30 cellular contexts compared by ENCODE assay signal in the genomic region with DNA sequence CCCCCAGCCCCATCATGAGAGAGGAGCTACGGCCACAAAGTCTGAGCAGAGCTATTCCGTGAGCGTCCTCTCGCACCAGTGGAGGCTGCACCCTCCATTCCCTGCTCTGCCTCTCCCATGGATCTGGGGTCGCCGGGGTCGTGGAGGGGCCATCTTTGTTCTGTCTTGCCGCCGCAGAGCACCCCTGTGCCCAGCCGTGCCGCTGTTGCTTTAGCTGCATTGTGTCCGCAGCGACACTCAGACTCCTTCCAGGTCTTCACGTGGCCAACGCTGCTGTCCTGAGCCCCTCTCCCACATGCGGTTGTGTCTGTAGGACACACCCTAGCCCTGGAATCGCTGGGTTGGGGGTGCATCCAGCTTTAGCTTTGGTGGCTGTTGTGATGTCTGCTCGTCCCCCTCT.
"Had no signal": no experiment of that assay in that cellular context is flagged by ENCODE, and none has a peak within 500 bp of the region (broad histone marks: within the 10 kb centered on the region; RNA-seq: fewer than 3 reads in every experiment).

No MANE protein-coding gene starts in this region.

- H3K4me1 ChIP-seq: Peyer's patch had no signal

- H3K9me3 ChIP-seq: Peyer's patch, SJCRH30 had no signal

- FAIRE-seq: bronchial epithelial cell had no signal

- H3K4me3 ChIP-seq: Peyer's patch, SJCRH30, SK-N-MC had no signal

- DNase-seq: activated CD4-positive, alpha-beta memory T cell treated with anti-CD3 and anti-CD28 coated beads, Interleukin-2, amount 10 ng/mL, durations not matched to agents 7 days and 5 days; activated CD4-positive, alpha-beta T cell treated with anti-CD3 and anti-CD28 coated beads for 1 hour; activated CD4-positive, alpha-beta T cell treated with anti-CD3 and anti-CD28 coated beads for 48 hours; activated CD4-positive, CD25-positive, alpha-beta regulatory T cell; activated CD8-positive, alpha-beta memory T cell treated with anti-CD3 and anti-CD28 coated beads for 24 hours; activated CD8-positive, alpha-beta memory T cell treated with anti-CD3 and anti-CD28 coated beads, Interleukin-2, amount 10 ng/mL, durations not matched to agents 7 days and 5 days; activated CD8-positive, alpha-beta memory T cell treated with anti-CD3 and anti-CD28 coated beads, Interleukin-2, amount 50 U/mL, for 48 hours; activated effector memory CD4-positive, alpha-beta T cell treated with Interleukin-2 at 50 U/mL for 16 hours; activated naive CD4-positive, alpha-beta T cell treated with anti-CD3 and anti-CD28 coated beads, Interleukin-2, amount 10 ng/mL, durations not matched to agents 7 days and 5 days; activated naive CD8-positive, alpha-beta T cell treated with anti-CD3 and anti-CD28 coated beads, Interleukin-2, amount 50 U/mL, for 24 hours; activated T-cell treated with anti-CD3 and anti-CD28 coated beads, Interleukin-2, amount 50 U/mL, for 48 hours; anterior cingulate cortex; cerebellar nuclear complex; NCI-H1092 treated with DMSO at 0.1 percent for 48 hours; NCI-H1417; NCI-H146; NCI-H187 treated with DMSO at 0.1 percent for 48 hours; NCI-H2081; NCI-H345; NCI-H524 treated with DMSO at 0.1 percent for 48 hours; NCI-H748 treated with DMSO at 0.1 percent for 48 hours; NK-92 treated with Interleukin-12 subunit alpha and Interleukin-12 subunit beta, amount 100 ng/mL, for 24 hours; PC-3; Peyer's patch; SHP77; SJCRH30; T1000; WERI-Rb-1 had no signal

- H3K27ac ChIP-seq: Peyer's patch, SJCRH30, SK-N-MC had no signal

- ATAC-seq: activated CD8-positive, alpha-beta memory T cell treated with anti-CD3 and anti-CD28 coated beads, Interleukin-2, amount 10 ng/mL, durations not matched to agents 7 days and 5 days; PC-3 had no signal

- H3K27me3 ChIP-seq: Peyer's patch, SJCRH30 had no signal
